Comparison of ENCODE assay signal across 11 cellular contexts in the genomic region with DNA sequence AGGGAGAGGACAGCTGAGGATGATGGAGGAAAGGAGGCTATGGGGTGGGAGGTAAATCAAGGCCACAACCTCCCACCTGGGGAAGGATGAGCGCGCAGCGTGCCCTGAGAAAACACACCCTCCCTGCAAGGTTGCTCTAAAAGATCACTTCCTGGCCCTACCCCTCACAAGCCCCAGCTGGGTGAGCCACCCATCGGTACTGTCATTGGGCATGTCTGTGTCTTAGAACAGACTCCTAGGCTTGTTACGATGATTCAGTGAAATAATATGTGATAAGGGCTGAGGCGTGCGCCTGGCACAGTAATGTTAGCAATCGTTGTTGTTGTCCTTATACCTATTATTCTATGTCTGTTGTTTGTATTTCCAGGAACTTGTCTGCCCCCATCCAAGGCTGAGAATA.
DNase-seq lines count a peak whose midpoint lies in the region; ATAC-seq and TF ChIP-seq lines count a peak whose summit lies in the region.
"Had no signal": no experiment of that assay in that cellular context is flagged by ENCODE, and none has a peak within 500 bp of the region (broad histone marks: within the 10 kb centered on the region; RNA-seq: fewer than 3 reads in every experiment).

No MANE protein-coding gene starts in this region.

- no peak for TF ChIP-seq EP300 in sigmoid colon (IDR thresholded peaks at IDR 0.05)

- no peaks in the 10 kb centered on the region for H3K9me3 ChIP-seq in SJSA1 (replicated peaks)
- H3K9me3 ChIP-seq in sigmoid colon = no peaks in the 10 kb centered on the region

- DNase-seq in GM23338 (ENCODE audit: low spot score) (no peak), SJSA1 (ENCODE audit: low read depth in 1 of 2, low spot score in 2 of 2) (peak; percentile 84 to 89), dermis blood vessel endothelial cell (peak; percentile 68), sigmoid colon (peak; percentile 37), NCI-H1092 treated with DMSO at 0.1 percent for 48 hours (lab: John Stamatoyannopoulos, UW) (no peak), foreskin melanocyte (no peak)
- DNase-seq in activated T-helper 1 cell treated with anti-CD3 and anti-CD28 coated beads, Interleukin-12 subunit alpha, Interleukin-12 subunit beta, Interleukin-2, Interleukin-4 antibody, amounts not matched to agents 30 ng/mL and 10 ng/mL and 1 ng/mL, durations not matched to agents 14 hours and 24 hours and 36 hours (ENCODE audit: low spot score) = no peak
- DNase-seq: NCI-H146, occipital lobe had no signal

- H3K4me1 Mint-ChIP-seq in GM23338 = peaks cover 21% of the 10 kb centered on the region
- peaks cover 32% of the 10 kb centered on the region for H3K4me1 Mint-ChIP-seq in activated T-helper 1 cell treated with anti-CD3 and anti-CD28 coated beads, Interleukin-12 subunit alpha, Interleukin-12 subunit beta, Interleukin-2, Interleukin-4 antibody, amounts not matched to agents 30 ng/mL and 10 ng/mL and 1 ng/mL, durations not matched to agents 14 hours and 24 hours and 36 hours (ENCODE audit: low read depth)

- no peaks in the 10 kb centered on the region for H4K20me1 ChIP-seq in GM23338 (replicated peaks; ENCODE audit: insufficient read depth)

- H3K36me3 Mint-ChIP-seq in GM23338 (ENCODE audit: low read depth) = no peaks in the 10 kb centered on the region; the same call in 2 of the 3 replicates
- H3K36me3 Mint-ChIP-seq in activated T-helper 1 cell treated with anti-CD3 and anti-CD28 coated beads, Interleukin-12 subunit alpha, Interleukin-12 subunit beta, Interleukin-2, Interleukin-4 antibody, amounts not matched to agents 30 ng/mL and 10 ng/mL and 1 ng/mL, durations not matched to agents 14 hours and 24 hours and 36 hours (ENCODE audit: low read depth) = no peaks in the 10 kb centered on the region

- intact Hi-C loops in sigmoid colon (cut with DNase I) = no loop called here
- intact Hi-C loops in activated T-helper 1 cell treated with anti-CD3 and anti-CD28 coated beads, Interleukin-12 subunit alpha, Interleukin-12 subunit beta, Interleukin-2, Interleukin-4 antibody, amounts not matched to agents 30 ng/mL and 10 ng/mL and 1 ng/mL, durations not matched to agents 14 hours and 24 hours and 36 hours (cut with micrococcal nuclease) = no loop called here

- WGBS in sigmoid colon, 2 donors = 34 to 62% methylated on average over 8 of the region's 8 CpGs

- H3K4me3 Mint-ChIP-seq in GM23338 = no peak overlapping the region
- H3K4me3 Mint-ChIP-seq in activated T-helper 1 cell treated with anti-CD3 and anti-CD28 coated beads, Interleukin-12 subunit alpha, Interleukin-12 subunit beta, Interleukin-2, Interleukin-4 antibody, amounts not matched to agents 30 ng/mL and 10 ng/mL and 1 ng/mL, durations not matched to agents 14 hours and 24 hours and 36 hours = no peak overlapping the region

- no peak overlapping the region for H3K4me3 ChIP-seq in GM23338
- no peak overlapping the region for H3K4me3 ChIP-seq in SJSA1
- no peak overlapping the region for H3K4me3 ChIP-seq in sigmoid colon

- TF ChIP-seq CTCF in GM23338 (conservative IDR thresholded peaks at IDR 0.05; ENCODE audit: low read depth in 2 of 2) (no peak), sigmoid colon (IDR thresholded peaks at IDR 0.05) (no peak)

- no peak for TF ChIP-seq POLR2A in sigmoid colon (IDR thresholded peaks at IDR 0.05)

- H3K79me2 ChIP-seq in GM23338 (replicated peaks; ENCODE audit: insufficient read depth) = no peaks in the 10 kb centered on the region

- no peaks in the 10 kb centered on the region; the same call in 2 of the 3 replicates for H3K9me3 Mint-ChIP-seq in GM23338
- H3K9me3 Mint-ChIP-seq in activated T-helper 1 cell treated with anti-CD3 and anti-CD28 coated beads, Interleukin-12 subunit alpha, Interleukin-12 subunit beta, Interleukin-2, Interleukin-4 antibody, amounts not matched to agents 30 ng/mL and 10 ng/mL and 1 ng/mL, durations not matched to agents 14 hours and 24 hours and 36 hours = no peaks in the 10 kb centered on the region

- H3K4me1 ChIP-seq in GM23338 (ENCODE audit: insufficient read depth) (no peaks in the 10 kb centered on the region), SJSA1 (replicated peaks) (peaks cover 36% of the 10 kb centered on the region), sigmoid colon (peaks cover 0 to 4% (median 4%) of the 10 kb centered on the region in 4 donors)

- H3K36me3 ChIP-seq in GM23338 (ENCODE audit: insufficient read depth) = no peaks in the 10 kb centered on the region
- no peaks in the 10 kb centered on the region for H3K36me3 ChIP-seq in SJSA1
- no peaks in the 10 kb centered on the region for H3K36me3 ChIP-seq in sigmoid colon

- no peak overlapping the region for H3K27ac Mint-ChIP-seq in GM23338
- H3K27ac Mint-ChIP-seq in activated T-helper 1 cell treated with anti-CD3 and anti-CD28 coated beads, Interleukin-12 subunit alpha, Interleukin-12 subunit beta, Interleukin-2, Interleukin-4 antibody, amounts not matched to agents 30 ng/mL and 10 ng/mL and 1 ng/mL, durations not matched to agents 14 hours and 24 hours and 36 hours = no peak overlapping the region

- H3F3A ChIP-seq in GM23338 (replicated peaks; ENCODE audit: low read depth) = no peaks in the 10 kb centered on the region

- peaks cover 13% of the 10 kb centered on the region for H3K27me3 Mint-ChIP-seq in GM23338 (ENCODE audit: insufficient read depth, low read depth, poor library complexity)
- H3K27me3 Mint-ChIP-seq in activated T-helper 1 cell treated with anti-CD3 and anti-CD28 coated beads, Interleukin-12 subunit alpha, Interleukin-12 subunit beta, Interleukin-2, Interleukin-4 antibody, amounts not matched to agents 30 ng/mL and 10 ng/mL and 1 ng/mL, durations not matched to agents 14 hours and 24 hours and 36 hours (ENCODE audit: insufficient read depth) = peaks cover 16% of the 10 kb centered on the region

- H3K4me2 ChIP-seq in GM23338 = no peak overlapping the region

- no peak for ATAC-seq in GM23338
- no peak for ATAC-seq in GM19035 (IDR thresholded peaks at IDR 0.05; ENCODE audit: unreplicated experiment)

- H3K9me2 ChIP-seq in GM23338 (ENCODE audit: insufficient read depth) = no peaks in the 10 kb centered on the region

- H3K27me3 ChIP-seq in GM23338 (ENCODE audit: insufficient read depth) (no peaks in the 10 kb centered on the region), SJSA1 (replicated peaks) (no peaks in the 10 kb centered on the region), sigmoid colon (no peaks in the 10 kb centered on the region)

- H2AFZ ChIP-seq in GM23338 = 0 out of 2 replicates have a peak overlapping the region, but pooled peaks have one; percentile 43

- H3K27ac ChIP-seq in GM23338 (ENCODE audit: low read depth) = no peak overlapping the region
- peak overlapping the region; percentile 40 for H3K27ac ChIP-seq in SJSA1
- no peak overlapping the region for H3K27ac ChIP-seq in sigmoid colon
- H3K27ac ChIP-seq: VCaP had no signal

TF ChIP-seq in GM23338, 12 proteins besides CTCF, POLR2A, EP300 and RAD21:
- no peak for TF ChIP-seq CREB1 (CRISPR knock-in tag; IDR thresholded peaks at IDR 0.05; ENCODE audit: low read depth)
- TF ChIP-seq, protein P1, sequence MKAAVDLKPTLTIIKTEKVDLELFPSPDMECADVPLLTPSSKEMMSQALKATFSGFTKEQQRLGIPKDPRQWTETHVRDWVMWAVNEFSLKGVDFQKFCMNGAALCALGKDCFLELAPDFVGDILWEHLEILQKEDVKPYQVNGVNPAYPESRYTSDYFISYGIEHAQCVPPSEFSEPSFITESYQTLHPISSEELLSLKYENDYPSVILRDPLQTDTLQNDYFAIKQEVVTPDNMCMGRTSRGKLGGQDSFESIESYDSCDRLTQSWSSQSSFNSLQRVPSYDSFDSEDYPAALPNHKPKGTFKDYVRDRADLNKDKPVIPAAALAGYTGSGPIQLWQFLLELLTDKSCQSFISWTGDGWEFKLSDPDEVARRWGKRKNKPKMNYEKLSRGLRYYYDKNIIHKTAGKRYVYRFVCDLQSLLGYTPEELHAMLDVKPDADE (IDR thresholded peaks at IDR 0.05) = no peak
- no peak for TF ChIP-seq NANOG (IDR thresholded peaks at IDR 0.05; ENCODE audit: borderline replicate concordance)
- TF ChIP-seq EZH2phosphoT487 (IDR thresholded peaks at IDR 0.05; ENCODE audit: unreplicated experiment) = no peak
- TF ChIP-seq STAT1 (IDR thresholded peaks at IDR 0.05; ENCODE audit: unreplicated experiment) = no peak
- no peak for TF ChIP-seq EZH2 (IDR thresholded peaks at IDR 0.05; ENCODE audit: low read depth, unreplicated experiment)

Comparison
In these comparisons a context has a peak if more than half of its experiments do, and no peak if none do; other contexts are left out.
1. DNase-seq: peak in SJSA1 (2 of 2), dermis blood vessel endothelial cell (single experiment) and sigmoid colon (single experiment); none in GM23338 (single experiment), activated T-helper 1 cell treated with anti-CD3 and anti-CD28 coated beads, Interleukin-12 subunit alpha, Interleukin-12 subunit beta, Interleukin-2, Interleukin-4 antibody, amounts not matched to agents 30 ng/mL and 10 ng/mL and 1 ng/mL, durations not matched to agents 14 hours and 24 hours and 36 hours (single experiment), NCI-H1092 treated with DMSO at 0.1 percent for 48 hours (single experiment) and foreskin melanocyte (single experiment).